Comparison of ENCODE assay signal across 8 cellular contexts in the genomic region with DNA sequence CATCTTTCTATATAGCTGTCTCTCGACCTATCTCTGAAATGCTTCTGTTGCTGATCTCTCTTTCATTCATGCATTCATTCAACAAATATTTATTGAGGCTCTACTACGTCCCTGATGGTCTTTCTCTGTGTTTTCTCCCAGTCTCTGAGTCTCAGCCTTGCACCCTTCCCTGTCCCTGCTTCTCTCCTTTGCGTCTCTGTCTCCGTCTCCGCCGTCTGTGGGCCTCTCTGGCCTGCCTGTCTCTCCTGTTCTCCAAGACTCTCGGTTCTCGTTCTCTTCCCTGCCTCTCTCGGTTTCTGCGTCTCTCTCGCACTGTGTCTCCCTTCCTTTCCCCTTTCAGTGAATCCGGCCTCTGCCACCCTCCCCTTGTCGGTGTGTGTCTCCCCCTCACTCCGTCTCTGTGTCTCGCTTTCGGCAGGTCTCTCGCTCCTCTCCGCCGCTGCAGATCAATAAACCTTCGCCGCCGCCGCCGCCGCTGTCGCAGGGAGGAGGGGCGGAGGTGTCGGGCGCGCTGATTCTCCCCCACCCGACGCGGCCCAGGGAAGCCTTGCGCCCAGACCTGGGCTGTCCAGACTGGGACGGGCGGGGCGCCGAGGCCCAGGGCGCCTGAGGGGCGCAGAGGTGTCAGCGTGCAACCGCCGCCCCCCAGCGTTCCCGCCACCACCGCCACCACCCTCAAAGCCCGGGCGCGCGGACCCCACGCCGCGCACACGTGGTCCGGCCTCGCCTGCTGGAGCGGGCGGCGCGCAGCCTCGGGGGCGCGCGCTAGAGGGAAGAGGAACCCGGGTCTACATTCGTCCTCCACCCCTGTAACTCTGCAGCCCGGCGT. TPM values are rescaled to one million over a fixed set of nuclear protein-coding genes. Genes with fewer than 3 reads are reported as not detected.
DNase-seq lines count a peak whose midpoint lies in the region; ATAC-seq and TF ChIP-seq lines count a peak whose summit lies in the region.

No MANE protein-coding gene starts in this region.

- ATAC-seq in CD4-positive, CD25-positive, alpha-beta regulatory T cell (ENCODE audit: low read depth in 2 of 2), result no peak
- no peak for ATAC-seq in activated naive CD8-positive, alpha-beta T cell treated with anti-CD3 and anti-CD28 coated beads, Interleukin-2, amount 50 U/mL, for 24 hours
- ATAC-seq in naive thymus-derived CD4-positive, alpha-beta T cell, result no peak
- no peak for ATAC-seq in HG02852 (IDR thresholded peaks at IDR 0.05; ENCODE audit: unreplicated experiment)
- ATAC-seq in GM18502 (IDR thresholded peaks at IDR 0.05; ENCODE audit: poor library complexity, unreplicated experiment), result no peak

- H3K36me3 Mint-ChIP-seq in CD4-positive, CD25-positive, alpha-beta regulatory T cell, result no peaks in the 10 kb centered on the region
- no peaks in the 10 kb centered on the region for H3K36me3 Mint-ChIP-seq in activated naive CD8-positive, alpha-beta T cell treated with anti-CD3 and anti-CD28 coated beads, Interleukin-2, amount 50 U/mL, for 24 hours (ENCODE audit: low read depth)
- H3K36me3 Mint-ChIP-seq in naive thymus-derived CD4-positive, alpha-beta T cell, result peaks cover 0 to 4% (median 0%) of the 10 kb centered on the region in 5 donors

- CTCF ChIA-PET in naive thymus-derived CD4-positive, alpha-beta T cell (lab: Charles Lee), result interaction anchor here (1.1 to 8.1 kb wide), 4 partner anchors 9 to 29 kb away, joined by 3 to 131 read pairs (median 28); a partner anchor contains a TSS

- no peak overlapping the region for H3K27ac ChIP-seq in CD4-positive, CD25-positive, alpha-beta regulatory T cell (ENCODE audit: insufficient read depth, low read length, poor library complexity, severe bottlenecking)
- no peak overlapping the region for H3K27ac ChIP-seq in naive thymus-derived CD4-positive, alpha-beta T cell (ENCODE audit: low read depth, low read length)
- no peak overlapping the region for H3K27ac ChIP-seq in WERI-Rb-1

- DNase-seq in CD4-positive, CD25-positive, alpha-beta regulatory T cell, result peak in 2 of 3 donors; percentile 28 to 31
- no peak for DNase-seq in Jurkat, Clone E6-1 (ENCODE audit: low read depth, low spot score)
- peak; percentile 34 for DNase-seq in activated naive CD8-positive, alpha-beta T cell treated with anti-CD3 and anti-CD28 coated beads, Interleukin-2, amount 50 U/mL, for 24 hours
- peak in 3 of 9 donors; percentile 38 to 52 (median 40) for DNase-seq in naive thymus-derived CD4-positive, alpha-beta T cell
- DNase-seq in UCSD-AML1 (lab: John Stamatoyannopoulos, UW; ENCODE audit: unreplicated experiment) (no peak), WERI-Rb-1 (no peak)

- no peaks in the 10 kb centered on the region for H3K9me3 ChIP-seq in CD4-positive, CD25-positive, alpha-beta regulatory T cell (ENCODE audit: control insufficient read depth in 2 of 2, low read length in 2 of 2)
- no peaks in the 10 kb centered on the region for H3K9me3 ChIP-seq in naive thymus-derived CD4-positive, alpha-beta T cell (ENCODE audit: control insufficient read depth in 2 of 3, low read length in 3 of 3)
- H3K9me3 ChIP-seq in WERI-Rb-1 (ENCODE audit: severe bottlenecking), result no peaks in the 10 kb centered on the region

- no peaks in the 10 kb centered on the region for H3K36me3 ChIP-seq in CD4-positive, CD25-positive, alpha-beta regulatory T cell (ENCODE audit: control insufficient read depth, insufficient read depth, low read length)
- no peaks in the 10 kb centered on the region for H3K36me3 ChIP-seq in naive thymus-derived CD4-positive, alpha-beta T cell (ENCODE audit: control insufficient read depth in 2 of 3, insufficient read depth in 3 of 3, low read length in 3 of 3)
- H3K36me3 ChIP-seq in WERI-Rb-1, result no peaks in the 10 kb centered on the region

- TF ChIP-seq CTCF in WERI-Rb-1 (IDR thresholded peaks at IDR 0.05; ENCODE audit: low read depth, low read length), result no peak

- peaks cover 55% of the 10 kb centered on the region for H3K27me3 Mint-ChIP-seq in CD4-positive, CD25-positive, alpha-beta regulatory T cell
- peaks cover 45% of the 10 kb centered on the region for H3K27me3 Mint-ChIP-seq in activated naive CD8-positive, alpha-beta T cell treated with anti-CD3 and anti-CD28 coated beads, Interleukin-2, amount 50 U/mL, for 24 hours
- H3K27me3 Mint-ChIP-seq in naive thymus-derived CD4-positive, alpha-beta T cell, result peaks cover 17 to 58% (median 31%) of the 10 kb centered on the region in 5 donors

- H3K27me3 ChIP-seq in CD4-positive, CD25-positive, alpha-beta regulatory T cell (ENCODE audit: control insufficient read depth, insufficient read depth, low read length), result peaks cover 20% of the 10 kb centered on the region
- peaks cover 28 to 31% of the 10 kb centered on the region in 2 donors for H3K27me3 ChIP-seq in naive thymus-derived CD4-positive, alpha-beta T cell (ENCODE audit: control insufficient read depth in 2 of 2, insufficient read depth in 2 of 2, low read length in 2 of 2)
- H3K27me3 ChIP-seq in WERI-Rb-1 (ENCODE audit: insufficient read depth, low read depth, severe bottlenecking), result peaks cover 36% of the 10 kb centered on the region

- peak overlapping the region; percentile 59 to 86 (median 78) for H3K4me3 Mint-ChIP-seq in CD4-positive, CD25-positive, alpha-beta regulatory T cell
- peak overlapping the region; percentile 43 for H3K4me3 Mint-ChIP-seq in activated naive CD8-positive, alpha-beta T cell treated with anti-CD3 and anti-CD28 coated beads, Interleukin-2, amount 50 U/mL, for 24 hours
- H3K4me3 Mint-ChIP-seq in naive thymus-derived CD4-positive, alpha-beta T cell, result peak overlapping the region; percentile 77 to 92 (median 84)

- H3K4me1 ChIP-seq in CD4-positive, CD25-positive, alpha-beta regulatory T cell (ENCODE audit: control insufficient read depth, insufficient read depth, low read length, poor library complexity, severe bottlenecking), result peaks cover 69% of the 10 kb centered on the region
- peaks cover 61 to 63% of the 10 kb centered on the region in 2 donors for H3K4me1 ChIP-seq in naive thymus-derived CD4-positive, alpha-beta T cell (ENCODE audit: control insufficient read depth in 2 of 2, insufficient read depth in 2 of 2, low read length in 2 of 2)

- POLR2A ChIA-PET in naive thymus-derived CD4-positive, alpha-beta T cell (lab: Charles Lee), result interaction anchor here (0.7 to 4.4 kb wide), 6 partner anchors 10 to 126 kb away, joined by 3 to 51 read pairs (median 4); a partner anchor contains a TSS

- intact Hi-C loops in naive thymus-derived CD4-positive, alpha-beta T cell (cut with micrococcal nuclease), result loop anchor here (5.0 to 10.0 kb wide), 3 partner anchors 56 to 607 kb away; a partner anchor contains a TSS

- peaks cover 0 to 4% (median 0%) of the 10 kb centered on the region in 7 donors for H3K9me3 Mint-ChIP-seq in CD4-positive, CD25-positive, alpha-beta regulatory T cell
- no peaks in the 10 kb centered on the region for H3K9me3 Mint-ChIP-seq in activated naive CD8-positive, alpha-beta T cell treated with anti-CD3 and anti-CD28 coated beads, Interleukin-2, amount 50 U/mL, for 24 hours
- H3K9me3 Mint-ChIP-seq in naive thymus-derived CD4-positive, alpha-beta T cell, result peaks cover 0 to 4% (median 0%) of the 10 kb centered on the region in 11 donors

- peak overlapping the region; percentile 60 for H3K4me3 ChIP-seq in CD4-positive, CD25-positive, alpha-beta regulatory T cell (ENCODE audit: low read depth, low read length)
- H3K4me3 ChIP-seq in Jurkat, Clone E6-1 (ENCODE audit: low read length), result peak overlapping the region; percentile 12
- peak overlapping the region; percentile 51 for H3K4me3 ChIP-seq in naive thymus-derived CD4-positive, alpha-beta T cell (ENCODE audit: low read length)
- H3K4me3 ChIP-seq in WERI-Rb-1 (ENCODE audit: low read depth, low read length), result no peak overlapping the region

- peaks cover 0 to 60% (median 33%) of the 10 kb centered on the region in 4 donors for H3K4me1 Mint-ChIP-seq in CD4-positive, CD25-positive, alpha-beta regulatory T cell
- peaks cover 49% of the 10 kb centered on the region for H3K4me1 Mint-ChIP-seq in activated naive CD8-positive, alpha-beta T cell treated with anti-CD3 and anti-CD28 coated beads, Interleukin-2, amount 50 U/mL, for 24 hours
- peaks cover 30 to 69% (median 56%) of the 10 kb centered on the region in 7 donors for H3K4me1 Mint-ChIP-seq in naive thymus-derived CD4-positive, alpha-beta T cell

- peak overlapping the region in 2 of 3 donors; percentile 30 to 59 for H3K27ac Mint-ChIP-seq in CD4-positive, CD25-positive, alpha-beta regulatory T cell
- H3K27ac Mint-ChIP-seq in activated naive CD8-positive, alpha-beta T cell treated with anti-CD3 and anti-CD28 coated beads, Interleukin-2, amount 50 U/mL, for 24 hours, result peak overlapping the region; percentile 5
- peak overlapping the region in 6 of 9 donors; percentile 12 to 76 (median 62) for H3K27ac Mint-ChIP-seq in naive thymus-derived CD4-positive, alpha-beta T cell

RNA-seq across cellular contexts. Expression of a gene that starts 3.0 kb away (rescaled TPM):
- total RNA-seq in CD4-positive, CD25-positive, alpha-beta regulatory T cell, result 0.52 TPM
- 1 to 10 TPM in 1 of 4 donors, under 1 TPM in 3; 0.42 to 1.2 (median 0.69) TPM for polyA plus RNA-seq in CD4-positive, CD25-positive, alpha-beta regulatory T cell
- 10.9 TPM for polyA plus RNA-seq in Jurkat, Clone E6-1 (2012; ENCODE audit: insufficient read depth, insufficient read length)
- total RNA-seq in naive thymus-derived CD4-positive, alpha-beta T cell, result 1 to 10 TPM in 4 of 5 experiments, under 1 TPM in 1; 0.42 to 4.0 (median 2.7) TPM
- polyA plus RNA-seq in naive thymus-derived CD4-positive, alpha-beta T cell, result under 1 TPM; 0.51 to 0.72 TPM

RNA-seq across cellular contexts. Expression of a gene that starts 18.1 kb away (rescaled TPM):
- 6.1 TPM for total RNA-seq in CD4-positive, CD25-positive, alpha-beta regulatory T cell
- 1 to 10 TPM; 2.5 to 5.9 (median 4.2) TPM for polyA plus RNA-seq in CD4-positive, CD25-positive, alpha-beta regulatory T cell
- 21.1 TPM for polyA plus RNA-seq in Jurkat, Clone E6-1 (2012; ENCODE audit: insufficient read depth, insufficient read length)
- total RNA-seq in naive thymus-derived CD4-positive, alpha-beta T cell, result 1 to 10 TPM; 3.9 to 9.4 (median 7.7) TPM
- polyA plus RNA-seq in naive thymus-derived CD4-positive, alpha-beta T cell, result 1 to 10 TPM; 2.1 to 3.9 TPM

RNA-seq across cellular contexts. Expression of a gene that starts 30.6 kb away (rescaled TPM):
- total RNA-seq in CD4-positive, CD25-positive, alpha-beta regulatory T cell, result 31.5 TPM
- 10 to 100 TPM in 3 of 4 donors, 1 to 10 TPM in 1; 9.8 to 24.7 (median 17.2) TPM for polyA plus RNA-seq in CD4-positive, CD25-positive, alpha-beta regulatory T cell
- 41.8 TPM for polyA plus RNA-seq in Jurkat, Clone E6-1 (2012; ENCODE audit: insufficient read depth, insufficient read length)
- 10 to 100 TPM; 16.9 to 53.7 (median 28.8) TPM for total RNA-seq in naive thymus-derived CD4-positive, alpha-beta T cell
- polyA plus RNA-seq in naive thymus-derived CD4-positive, alpha-beta T cell, result 1 to 10 TPM; 5.8 to 8.5 TPM

RNA-seq across cellular contexts. Expression of a gene that starts 46.0 kb away (rescaled TPM):
- total RNA-seq in CD4-positive, CD25-positive, alpha-beta regulatory T cell, result 0.30 TPM
- 1 to 10 TPM; 1.4 to 6.8 (median 3.3) TPM for polyA plus RNA-seq in CD4-positive, CD25-positive, alpha-beta regulatory T cell
- polyA plus RNA-seq in Jurkat, Clone E6-1 (2012; ENCODE audit: insufficient read depth, insufficient read length), result 2.6 TPM
- 1 to 10 TPM in 4 of 5 experiments, not detected in 1; 4.0 to 7.3 (median 5.6) TPM for total RNA-seq in naive thymus-derived CD4-positive, alpha-beta T cell
- polyA plus RNA-seq in naive thymus-derived CD4-positive, alpha-beta T cell, result 10 to 100 TPM; 11.1 to 16.8 TPM

RNA-seq across cellular contexts. Expression of a gene that starts 48.1 kb away (rescaled TPM):
- total RNA-seq in CD4-positive, CD25-positive, alpha-beta regulatory T cell, result 0.32 TPM
- polyA plus RNA-seq in CD4-positive, CD25-positive, alpha-beta regulatory T cell, result not detected
- not detected for polyA plus RNA-seq in Jurkat, Clone E6-1 (2012; ENCODE audit: insufficient read depth, insufficient read length)
- total RNA-seq in naive thymus-derived CD4-positive, alpha-beta T cell, result under 1 TPM in 3 of 5 experiments, not detected in 2; 0.19 to 0.78 (median 0.42) TPM
- polyA plus RNA-seq in naive thymus-derived CD4-positive, alpha-beta T cell, result not detected

Comparison
In these comparisons a context has a peak if more than half of its experiments do, and no peak if none do; other contexts are left out.
1. DNase-seq: peak in CD4-positive, CD25-positive, alpha-beta regulatory T cell (2 of 3) and activated naive CD8-positive, alpha-beta T cell treated with anti-CD3 and anti-CD28 coated beads, Interleukin-2, amount 50 U/mL, for 24 hours (single experiment); none in Jurkat, Clone E6-1 (single experiment), UCSD-AML1 (single experiment) and WERI-Rb-1 (single experiment).
2. H3K27ac Mint-ChIP-seq: peak in every context shown above with its lines; median percentile 62 in naive thymus-derived CD4-positive, alpha-beta T cell; 44 in CD4-positive, CD25-positive, alpha-beta regulatory T cell; 5 in activated naive CD8-positive, alpha-beta T cell treated with anti-CD3 and anti-CD28 coated beads, Interleukin-2, amount 50 U/mL, for 24 hours.
3. Peak in every context shown above with its lines, with median percentiles within 50 percentile points of each other: H3K4me3 Mint-ChIP-seq.